19 cellular contexts compared by ENCODE assay signal in the genomic region with DNA sequence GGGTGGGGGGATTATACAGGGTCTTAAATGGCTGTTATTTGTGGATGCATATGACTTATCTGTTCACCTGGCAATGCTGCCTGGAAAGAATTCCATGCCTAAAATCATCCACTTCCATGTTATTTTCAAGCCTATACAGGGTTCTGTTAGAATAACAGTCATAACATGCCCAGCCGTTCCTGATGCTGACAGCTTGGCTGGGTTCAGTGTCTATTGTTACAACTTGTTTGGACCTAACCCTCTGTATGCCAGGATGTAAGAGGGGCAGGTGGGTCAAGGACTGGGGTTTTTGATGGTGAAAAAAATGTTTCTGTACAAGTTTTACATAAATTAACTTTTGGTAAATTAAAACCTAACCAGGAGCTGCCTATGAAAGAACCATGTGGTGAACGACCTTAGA.
"Had no signal": no experiment of that assay in that cellular context is flagged by ENCODE, and none has a peak within 500 bp of the region (broad histone marks: within the 10 kb centered on the region; RNA-seq: fewer than 3 reads in every experiment).

No MANE protein-coding gene starts in this region.

- H3K27me3 ChIP-seq: body of pancreas, sigmoid colon, transverse colon had no signal

- H3K4me3 ChIP-seq: body of pancreas, sigmoid colon, smooth muscle cell, transverse colon had no signal

- H3K4me1 ChIP-seq: body of pancreas, sigmoid colon, transverse colon had no signal

- FAIRE-seq: frontal cortex, urothelium cell line had no signal

- H3K9me3 ChIP-seq: body of pancreas, sigmoid colon, transverse colon had no signal

- DNase-seq: activated CD4-positive, alpha-beta memory T cell treated with anti-CD3 and anti-CD28 coated beads, Interleukin-2, amount 10 ng/mL, durations not matched to agents 7 days and 5 days; activated CD4-positive, alpha-beta T cell treated with anti-CD3 and anti-CD28 coated beads, Interleukin-2, amount 10 ng/mL, durations not matched to agents 24 days and 14 days; activated gamma-delta T cell; activated naive CD4-positive, alpha-beta T cell treated with anti-CD3 and anti-CD28 coated beads, Interleukin-2, amount 50 U/mL, for 16 hours; activated naive CD8-positive, alpha-beta T cell treated with anti-CD3 and anti-CD28 coated beads, Interleukin-2, amount 50 U/mL, for 24 hours; anterior cingulate cortex; body of pancreas; effector CD8-positive, alpha-beta T cell; hypothalamus; occipital lobe; sigmoid colon; stimulated activated CD4-positive, alpha-beta T cell treated with anti-CD3 and anti-CD28 coated beads, Interleukin-15, amount 100 ng/mL, for 24 hours; transverse colon had no signal

- H3K4me2 ChIP-seq: smooth muscle cell had no signal

- H3K27ac ChIP-seq: body of pancreas, sigmoid colon, transverse colon had no signal

- H3K36me3 ChIP-seq: transverse colon had no signal

- ATAC-seq: activated CD4-positive, CD25-positive, alpha-beta regulatory T cell treated with anti-CD3 and anti-CD28 coated beads, Interleukin-2, amount 50 U/mL, for 24 hours; activated naive CD8-positive, alpha-beta T cell treated with anti-CD3 and anti-CD28 coated beads, Interleukin-2, amount 50 U/mL, for 24 hours; body of pancreas; esophagus mucosa; stimulated activated memory B cell treated with anti-CD40 and anti-IgM and Interleukin-4, amounts not matched to agents 10 μg/mL and 1 μg/mL and 100 μg/mL, for 72 hours had no signal
